10 cellular contexts compared by ENCODE assay signal in genomic region chr3:111712294-111713180, GRCh38. TPM values are rescaled to one million over a fixed set of nuclear protein-coding genes. Genes with fewer than 3 reads are reported as not detected.
A peak's percentile ranks its signal among the peaks of the same experiment; 100 is the strongest.
DNase-seq lines count a peak whose midpoint lies in the region; ATAC-seq and TF ChIP-seq lines count a peak whose summit lies in the region.
"Had no signal": no experiment of that assay in that cellular context is flagged by ENCODE, and none has a peak within 500 bp of the region (broad histone marks: within the 10 kb centered on the region; RNA-seq: fewer than 3 reads in every experiment).

No MANE protein-coding gene starts in this region.

- H3K9ac ChIP-seq in BLaER1 treated with 17β-estradiol and CSF1 and Interleukin-3, amounts not matched to agents 10 nM and 100 nM: peak overlapping the region in 3 of 11 experiments; percentile 3 to 31 (median 8); a peak in 2 of 22 replicates
- H3K9ac ChIP-seq: KMS-11 had no signal

- 70% methylated on average over 13 to 16 of the region's 16 CpGs for WGBS in testis, 2 donors

- CTCF ChIA-PET in T-cell (lab: Charles Lee): interaction anchor here (0.6 to 8.3 kb wide), 7 partner anchors 16 to 266 kb away, joined by 3 to 149 read pairs (median 4); partner anchors contain the start of gene ABHD10 (in 1 of the 2)

- TF ChIP-seq CTCF in kidney epithelial cell (IDR thresholded peaks at IDR 0.05; ENCODE audit: insufficient read depth, low read length, poor library complexity, severe bottlenecking) (no peak), testis (IDR thresholded peaks at IDR 0.05) (no peak)

- no peaks in the 10 kb centered on the region for H3K9me3 ChIP-seq in BLaER1 treated with 17β-estradiol and CSF1 and Interleukin-3, amounts not matched to agents 10 nM and 100 nM (replicated peaks in 1 of 11)
- no peaks in the 10 kb centered on the region for H3K9me3 ChIP-seq in testis
- H3K9me3 ChIP-seq: adrenal gland had no signal

- H3K4me3 ChIP-seq in BLaER1 treated with 17β-estradiol and CSF1 and Interleukin-3, amounts not matched to agents 10 nM and 100 nM: no peak overlapping the region
- H3K4me3 ChIP-seq in kidney epithelial cell (ENCODE audit: low read depth, low read length): no peak overlapping the region
- no peak overlapping the region for H3K4me3 ChIP-seq in testis
- H3K4me3 ChIP-seq: adrenal gland had no signal

- peak overlapping the region; percentile 47 to 77 for H3K27ac Mint-ChIP-seq in T-cell

- DNase-seq in T-cell (peak in 15 of 34 experiments; percentile 5 to 59 (median 35)), kidney epithelial cell (ENCODE audit: low read depth) (peak; percentile 68), NOMO-1 (lab: John Stamatoyannopoulos, UW; ENCODE audit: unreplicated experiment in 2 of 2) (no peak), testis (no peak), KG1 (lab: John Stamatoyannopoulos, UW) (no peak)
- no peak for DNase-seq in stimulated activated CD4-positive, alpha-beta T cell treated with anti-CD3 and anti-CD28 coated beads, Interleukin-2, amount 100 ng/mL, for 48 hours
- DNase-seq: adrenal gland had no signal

- ATAC-seq in HG03159 (IDR thresholded peaks at IDR 0.05; ENCODE audit: unreplicated experiment) (peak; percentile 59), T-cell (replicated peaks in 1 of 4) (peak in 2 of 4 experiments; percentile 36 to 89)

- H3K36me3 ChIP-seq in BLaER1 treated with 17β-estradiol and CSF1 and Interleukin-3, amounts not matched to agents 10 nM and 100 nM: peaks cover 0 to 28% (median 9%) of the 10 kb centered on the region in 11 experiments; a peak in 9 of 22 replicates
- no peaks in the 10 kb centered on the region for H3K36me3 ChIP-seq in kidney epithelial cell (ENCODE audit: control insufficient read depth, insufficient read depth, low read length)
- H3K36me3 ChIP-seq in testis (ENCODE audit: low read depth, missing control alignments): no peaks in the 10 kb centered on the region
- H3K36me3 ChIP-seq: adrenal gland had no signal

- peaks cover 0 to 5% (median 0%) of the 10 kb centered on the region in 11 experiments; a peak in 1 of 22 replicates for H4K20me1 ChIP-seq in BLaER1 treated with 17β-estradiol and CSF1 and Interleukin-3, amounts not matched to agents 10 nM and 100 nM

- intact Hi-C loops in testis (cut with DNase I; ENCODE audit: low total_unique reads): no loop called here

- H3K36me3 Mint-ChIP-seq in T-cell: peaks cover 18% of the 10 kb centered on the region

- no peaks in the 10 kb centered on the region for H3K27me3 Mint-ChIP-seq in T-cell

- peak overlapping the region in 4 of 11 experiments; percentile 17 to 44 (median 24); a peak in 4 of 22 replicates for H3K27ac ChIP-seq in BLaER1 treated with 17β-estradiol and CSF1 and Interleukin-3, amounts not matched to agents 10 nM and 100 nM
- no peak overlapping the region for H3K27ac ChIP-seq in testis
- H3K27ac ChIP-seq: adrenal gland, KMS-11 had no signal

- H3K4me1 Mint-ChIP-seq in T-cell: peaks cover 8 to 25% (median 10%) of the 10 kb centered on the region in 3 donors

- POLR2A ChIA-PET in T-cell (lab: Charles Lee): interaction anchor here in 1 of 2 donors (0.5 to 1.5 kb wide), 2 partner anchors 165 to 266 kb away, joined by 5 to 7 read pairs; partner anchors contain the start of gene ABHD10

- no peak overlapping the region for H3K4me3 Mint-ChIP-seq in T-cell

- H3K4me1 ChIP-seq in BLaER1 treated with 17β-estradiol and CSF1 and Interleukin-3, amounts not matched to agents 10 nM and 100 nM: peaks cover 5 to 21% (median 14%) of the 10 kb centered on the region in 10 experiments; a peak in 19 of 20 replicates
- no peaks in the 10 kb centered on the region for H3K4me1 ChIP-seq in testis
- H3K4me1 ChIP-seq: adrenal gland had no signal

- peak overlapping the region; percentile 24 to 78 (median 62); a peak in 21 of 22 replicates for H3K4me2 ChIP-seq in BLaER1 treated with 17β-estradiol and CSF1 and Interleukin-3, amounts not matched to agents 10 nM and 100 nM
- H3K4me2 ChIP-seq: KMS-11 had no signal

- no peak for TF ChIP-seq POLR2A in testis (IDR thresholded peaks at IDR 0.05)

- H3K9me3 Mint-ChIP-seq in T-cell: no peaks in the 10 kb centered on the region

- no peaks in the 10 kb centered on the region for H3K27me3 ChIP-seq in BLaER1 treated with 17β-estradiol and CSF1 and Interleukin-3, amounts not matched to agents 10 nM and 100 nM
- H3K27me3 ChIP-seq in kidney epithelial cell (ENCODE audit: control insufficient read depth, insufficient read depth, low read length) (no peaks in the 10 kb centered on the region), testis (no peaks in the 10 kb centered on the region)
- H3K27me3 ChIP-seq: adrenal gland had no signal

RNA-seq across cellular contexts. Expression of gene PLCXD2, which starts 38.1 kb away (rescaled TPM):
- total RNA-seq in T-cell (10 to 100 TPM in 3 of 5 donors, 1 to 10 TPM in 2; 8.5 to 24.9 (median 10.5) TPM), kidney epithelial cell (4.4 and 6.3 TPM in 2 replicates), testis (1 to 10 TPM; 2.7 to 2.9 TPM)
- 5.2 TPM for polyA plus RNA-seq in testis (ENCODE audit: insufficient read depth, low read depth, low replicate concordance)
